ENCODE assay signal across 1 cellular context in the genomic region with DNA sequence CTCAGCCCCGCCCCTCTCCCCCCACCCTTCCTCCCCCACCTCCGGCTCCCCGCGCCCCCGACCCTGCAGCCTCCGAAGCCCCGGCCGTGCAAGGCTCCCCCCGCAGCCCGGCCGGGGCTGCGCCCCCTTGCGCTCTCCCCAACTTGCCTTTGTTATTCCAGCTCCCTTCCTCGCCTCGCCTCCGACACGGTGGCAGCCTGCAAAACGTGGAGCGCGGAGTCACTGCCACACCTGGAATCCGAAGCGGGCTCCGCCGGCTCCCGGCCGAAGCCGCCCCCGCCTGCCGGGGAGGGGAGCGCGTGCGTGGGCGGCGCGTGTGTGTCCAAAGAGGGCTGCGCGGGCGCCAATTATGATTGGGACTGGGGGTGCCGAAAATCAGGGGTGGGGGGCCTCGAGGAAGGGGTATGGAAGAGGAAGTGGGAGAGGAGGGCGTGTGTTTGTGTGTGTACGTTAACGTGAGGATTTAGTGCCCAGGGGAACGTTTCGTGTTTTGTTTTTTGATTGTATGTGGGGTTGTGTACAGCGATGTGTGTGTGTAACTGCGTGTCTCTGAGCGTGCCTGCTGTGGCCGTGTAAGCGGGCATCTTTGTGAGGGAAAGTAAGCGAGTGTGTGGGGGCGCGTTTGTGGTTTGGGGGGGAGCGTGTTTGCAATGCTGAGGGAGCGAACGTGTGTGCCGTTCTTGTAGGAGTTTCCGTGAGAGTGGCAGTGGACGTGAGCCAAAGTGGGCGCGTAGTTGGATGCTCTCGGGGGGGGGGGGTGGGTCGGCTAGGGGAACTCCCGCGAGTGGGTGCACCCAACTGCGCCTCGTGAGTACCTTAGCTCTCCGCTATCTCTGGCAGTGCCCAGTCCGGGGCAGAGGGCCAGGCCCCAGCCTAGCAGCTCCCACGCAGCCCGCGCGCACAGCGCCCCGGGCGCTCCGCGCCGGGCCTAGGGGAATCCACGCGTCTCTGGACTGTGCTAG.
TF ChIP-seq lines count a peak whose summit lies in the region.

No MANE protein-coding gene starts in this region.

TF ChIP-seq in SK-N-SH, 30 proteins besides CTCF, POLR2A, EP300 and RAD21 (continued from another document):
- TF ChIP-seq TCF12 (IDR thresholded peaks at IDR 0.05), result no peak; the same call in 1 of the 2 replicates
- TF ChIP-seq RCOR1 (IDR thresholded peaks at IDR 0.05; ENCODE audit: low read length), result peak; percentile 43; the same call in 1 of the 2 replicates
- TF ChIP-seq SMC3 (IDR thresholded peaks at IDR 0.05; ENCODE audit: low read depth, low read length), result peak; percentile 67
- TF ChIP-seq CHD2 (IDR thresholded peaks at IDR 0.05; ENCODE audit: low read length, partially characterized antibody), result peak; percentile 41
- TF ChIP-seq FOXM1 (IDR thresholded peaks at IDR 0.05; ENCODE audit: low read depth), result 0 out of 2 replicates have a peak, but pooled peaks have one; percentile 12
- TF ChIP-seq JUND (IDR thresholded peaks at IDR 0.05), result peak; percentile 66; the same call in 1 of the 2 replicates
- TF ChIP-seq, protein P1, sequence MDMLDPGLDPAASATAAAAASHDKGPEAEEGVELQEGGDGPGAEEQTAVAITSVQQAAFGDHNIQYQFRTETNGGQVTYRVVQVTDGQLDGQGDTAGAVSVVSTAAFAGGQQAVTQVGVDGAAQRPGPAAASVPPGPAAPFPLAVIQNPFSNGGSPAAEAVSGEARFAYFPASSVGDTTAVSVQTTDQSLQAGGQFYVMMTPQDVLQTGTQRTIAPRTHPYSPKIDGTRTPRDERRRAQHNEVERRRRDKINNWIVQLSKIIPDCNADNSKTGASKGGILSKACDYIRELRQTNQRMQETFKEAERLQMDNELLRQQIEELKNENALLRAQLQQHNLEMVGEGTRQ (IDR thresholded peaks at IDR 0.05; ENCODE audit: borderline replicate concordance, low read depth, low read length), result no peak
- TF ChIP-seq, protein P2, sequence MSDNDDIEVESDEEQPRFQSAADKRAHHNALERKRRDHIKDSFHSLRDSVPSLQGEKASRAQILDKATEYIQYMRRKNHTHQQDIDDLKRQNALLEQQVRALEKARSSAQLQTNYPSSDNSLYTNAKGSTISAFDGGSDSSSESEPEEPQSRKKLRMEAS (IDR thresholded peaks at IDR 0.05; ENCODE audit: low read depth), result peak; percentile 86
- no peak; the same call in 1 of the 2 replicates for TF ChIP-seq FOSL2 (IDR thresholded peaks at IDR 0.05; ENCODE audit: borderline replicate concordance, low read depth)
- TF ChIP-seq, protein P3, sequence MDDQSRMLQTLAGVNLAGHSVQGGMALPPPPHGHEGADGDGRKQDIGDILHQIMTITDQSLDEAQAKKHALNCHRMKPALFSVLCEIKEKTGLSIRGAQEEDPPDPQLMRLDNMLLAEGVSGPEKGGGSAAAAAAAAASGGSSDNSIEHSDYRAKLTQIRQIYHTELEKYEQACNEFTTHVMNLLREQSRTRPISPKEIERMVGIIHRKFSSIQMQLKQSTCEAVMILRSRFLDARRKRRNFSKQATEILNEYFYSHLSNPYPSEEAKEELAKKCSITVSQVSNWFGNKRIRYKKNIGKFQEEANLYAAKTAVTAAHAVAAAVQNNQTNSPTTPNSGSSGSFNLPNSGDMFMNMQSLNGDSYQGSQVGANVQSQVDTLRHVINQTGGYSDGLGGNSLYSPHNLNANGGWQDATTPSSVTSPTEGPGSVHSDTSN (IDR thresholded peaks at IDR 0.05), result no peak
- TF ChIP-seq YY1 (IDR thresholded peaks at IDR 0.05; ENCODE audit: low read depth), result peak; percentile 73
- no peak for TF ChIP-seq GABPA (IDR thresholded peaks at IDR 0.05; ENCODE audit: low read depth)
- TF ChIP-seq ELF1 (IDR thresholded peaks at IDR 0.05), result peak; percentile 44; the same call in 1 of the 2 replicates
- peak; percentile 40; the same call in 1 of the 2 replicates for TF ChIP-seq GATA2 (CRISPR knock-in tag; IDR thresholded peaks at IDR 0.05)
- TF ChIP-seq POLR2AphosphoS5 (IDR thresholded peaks at IDR 0.05; ENCODE audit: low read depth, low read length), result 0 out of 2 replicates have a peak, but pooled peaks have one; percentile 22
- no peak for TF ChIP-seq RXRA (IDR thresholded peaks at IDR 0.05; ENCODE audit: borderline replicate concordance, low read depth)
- TF ChIP-seq RFX5 (IDR thresholded peaks at IDR 0.05; ENCODE audit: low read length), result no peak
- peak; percentile 87 for TF ChIP-seq FOXJ3 (CRISPR knock-in tag; IDR thresholded peaks at IDR 0.05)
- TF ChIP-seq TAF1 (IDR thresholded peaks at IDR 0.05; ENCODE audit: borderline replicate concordance, low read depth, low read length), result peak; percentile 77
- TF ChIP-seq, protein P4, sequence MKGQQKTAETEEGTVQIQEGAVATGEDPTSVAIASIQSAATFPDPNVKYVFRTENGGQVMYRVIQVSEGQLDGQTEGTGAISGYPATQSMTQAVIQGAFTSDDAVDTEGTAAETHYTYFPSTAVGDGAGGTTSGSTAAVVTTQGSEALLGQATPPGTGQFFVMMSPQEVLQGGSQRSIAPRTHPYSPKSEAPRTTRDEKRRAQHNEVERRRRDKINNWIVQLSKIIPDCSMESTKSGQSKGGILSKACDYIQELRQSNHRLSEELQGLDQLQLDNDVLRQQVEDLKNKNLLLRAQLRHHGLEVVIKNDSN (IDR thresholded peaks at IDR 0.05; ENCODE audit: borderline replicate concordance, low read depth), result no peak
- TF ChIP-seq SIN3A (IDR thresholded peaks at IDR 0.05; ENCODE audit: borderline replicate concordance, low read depth, low read length), result no peak
- no peak for TF ChIP-seq MEF2A (IDR thresholded peaks at IDR 0.05; ENCODE audit: borderline replicate concordance, low read depth)
- peak; percentile 22; the same call in 1 of the 2 replicates for TF ChIP-seq NFIC (IDR thresholded peaks at IDR 0.05; ENCODE audit: borderline replicate concordance)
- TF ChIP-seq NRF1 (IDR thresholded peaks at IDR 0.05; ENCODE audit: low read depth, low read length), result peak; percentile 28
- TF ChIP-seq MXI1 (IDR thresholded peaks at IDR 0.05; ENCODE audit: low read depth, low read length), result peak; percentile 47; the same call in 1 of the 2 replicates
- TF ChIP-seq, protein P5, sequence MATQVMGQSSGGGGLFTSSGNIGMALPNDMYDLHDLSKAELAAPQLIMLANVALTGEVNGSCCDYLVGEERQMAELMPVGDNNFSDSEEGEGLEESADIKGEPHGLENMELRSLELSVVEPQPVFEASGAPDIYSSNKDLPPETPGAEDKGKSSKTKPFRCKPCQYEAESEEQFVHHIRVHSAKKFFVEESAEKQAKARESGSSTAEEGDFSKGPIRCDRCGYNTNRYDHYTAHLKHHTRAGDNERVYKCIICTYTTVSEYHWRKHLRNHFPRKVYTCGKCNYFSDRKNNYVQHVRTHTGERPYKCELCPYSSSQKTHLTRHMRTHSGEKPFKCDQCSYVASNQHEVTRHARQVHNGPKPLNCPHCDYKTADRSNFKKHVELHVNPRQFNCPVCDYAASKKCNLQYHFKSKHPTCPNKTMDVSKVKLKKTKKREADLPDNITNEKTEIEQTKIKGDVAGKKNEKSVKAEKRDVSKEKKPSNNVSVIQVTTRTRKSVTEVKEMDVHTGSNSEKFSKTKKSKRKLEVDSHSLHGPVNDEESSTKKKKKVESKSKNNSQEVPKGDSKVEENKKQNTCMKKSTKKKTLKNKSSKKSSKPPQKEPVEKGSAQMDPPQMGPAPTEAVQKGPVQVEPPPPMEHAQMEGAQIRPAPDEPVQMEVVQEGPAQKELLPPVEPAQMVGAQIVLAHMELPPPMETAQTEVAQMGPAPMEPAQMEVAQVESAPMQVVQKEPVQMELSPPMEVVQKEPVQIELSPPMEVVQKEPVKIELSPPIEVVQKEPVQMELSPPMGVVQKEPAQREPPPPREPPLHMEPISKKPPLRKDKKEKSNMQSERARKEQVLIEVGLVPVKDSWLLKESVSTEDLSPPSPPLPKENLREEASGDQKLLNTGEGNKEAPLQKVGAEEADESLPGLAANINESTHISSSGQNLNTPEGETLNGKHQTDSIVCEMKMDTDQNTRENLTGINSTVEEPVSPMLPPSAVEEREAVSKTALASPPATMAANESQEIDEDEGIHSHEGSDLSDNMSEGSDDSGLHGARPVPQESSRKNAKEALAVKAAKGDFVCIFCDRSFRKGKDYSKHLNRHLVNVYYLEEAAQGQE (IDR thresholded peaks at IDR 0.05; ENCODE audit: low read depth, low read length), result no peak
